Comparison of ENCODE assay signal across 23 cellular contexts in the genomic region with DNA sequence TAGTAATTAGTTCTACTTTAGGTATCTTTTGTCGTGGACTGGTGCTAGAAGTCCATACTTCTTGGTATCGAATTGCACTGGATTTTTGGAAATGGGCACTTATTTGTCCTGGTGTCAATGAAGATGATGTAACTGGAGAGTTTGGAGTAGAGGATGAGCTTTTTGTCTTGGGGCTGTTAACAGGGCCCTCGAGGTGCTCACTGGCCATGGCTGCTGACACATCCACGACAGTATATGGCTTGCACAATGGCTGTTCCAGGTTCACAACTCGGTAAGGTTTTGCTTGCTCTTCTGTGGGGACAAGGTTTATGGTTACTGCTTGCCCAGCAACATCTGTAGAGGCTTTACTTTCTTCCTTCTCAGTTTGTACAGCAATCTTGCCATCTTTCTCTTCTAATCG.
DNase-seq lines count a peak whose midpoint lies in the region; ATAC-seq and TF ChIP-seq lines count a peak whose summit lies in the region.
"Had no signal": no experiment of that assay in that cellular context is flagged by ENCODE, and none has a peak within 500 bp of the region (broad histone marks: within the 10 kb centered on the region; RNA-seq: fewer than 3 reads in every experiment).

No MANE protein-coding gene starts in this region.

- H3K9me3 Mint-ChIP-seq in endothelial cell (ENCODE audit: unreplicated experiment): no peaks in the 10 kb centered on the region
- H3K9me3 Mint-ChIP-seq: endodermal cell had no signal

- H3K27me3 ChIP-seq in cardiac muscle cell (no peaks in the 10 kb centered on the region), heart right ventricle (no peaks in the 10 kb centered on the region), PC-3 (ENCODE audit: low read length) (no peaks in the 10 kb centered on the region), suprapubic skin (no peaks in the 10 kb centered on the region)
- H3K27me3 ChIP-seq: left lung had no signal

- no peak overlapping the region for H2AFZ ChIP-seq in PC-3 (ENCODE audit: low read length)

- TF ChIP-seq EP300 in suprapubic skin (IDR thresholded peaks at IDR 0.05): no peak

- TF ChIP-seq CTCF in cardiac muscle cell (IDR thresholded peaks at IDR 0.05; ENCODE audit: low read depth, low read length) (no peak), heart right ventricle (IDR thresholded peaks at IDR 0.05) (no peak), PC-3 (conservative IDR thresholded peaks at IDR 0.05; ENCODE audit: low read depth, low read length) (no peak), endothelial cell (IDR thresholded peaks at IDR 0.05; ENCODE audit: unreplicated experiment) (no peak), suprapubic skin (IDR thresholded peaks at IDR 0.05) (no peak)

- no peak for ATAC-seq in heart right ventricle
- no peak for ATAC-seq in PC-3
- no peak for ATAC-seq in HG02884 (IDR thresholded peaks at IDR 0.05; ENCODE audit: unreplicated experiment)

- no peak for TF ChIP-seq POLR2A in suprapubic skin (IDR thresholded peaks at IDR 0.05)

- H3K9ac ChIP-seq in PC-3 (ENCODE audit: low read length): no peak overlapping the region

- peaks cover 14% of the 10 kb centered on the region for H3K4me1 Mint-ChIP-seq in endothelial cell (ENCODE audit: unreplicated experiment)

- 93 to 94% methylated on average over 6 of the region's 6 CpGs for WGBS in heart right ventricle, 2 donors
- 96% methylated on average over 6 of the region's 6 CpGs for WGBS in suprapubic skin

- no peaks in the 10 kb centered on the region for H3K9me2 ChIP-seq in PC-3 (replicated peaks; ENCODE audit: low read length)

- peak overlapping the region; percentile 15 for H3K4me3 Mint-ChIP-seq in endothelial cell (ENCODE audit: unreplicated experiment)
- H3K4me3 Mint-ChIP-seq: endodermal cell had no signal

- CTCF ChIA-PET in PC-3 (lab: Charles Lee): no interaction called here

- H3K9me3 ChIP-seq in cardiac muscle cell (ENCODE audit: low read depth) (no peaks in the 10 kb centered on the region), heart right ventricle (no peaks in the 10 kb centered on the region), PC-3 (ENCODE audit: low read length) (no peaks in the 10 kb centered on the region), suprapubic skin (no peaks in the 10 kb centered on the region)
- H3K9me3 ChIP-seq: left lung, mucosa of descending colon, thoracic aorta had no signal

- no peaks in the 10 kb centered on the region for H4K20me1 ChIP-seq in PC-3 (ENCODE audit: low read length)

- H3K27ac Mint-ChIP-seq in endothelial cell (ENCODE audit: unreplicated experiment): no peak overlapping the region
- H3K27ac Mint-ChIP-seq: endodermal cell had no signal

- H3K36me3 ChIP-seq in cardiac muscle cell (no peaks in the 10 kb centered on the region), heart right ventricle (peaks cover 0 to 38% (median 18%) of the 10 kb centered on the region in 9 donors), PC-3 (ENCODE audit: low read depth, low read length) (no peaks in the 10 kb centered on the region), suprapubic skin (peaks cover 11% of the 10 kb centered on the region)
- H3K36me3 ChIP-seq: thoracic aorta had no signal

- no peaks in the 10 kb centered on the region for H3F3A ChIP-seq in PC-3 (ENCODE audit: low read length, unreplicated experiment)

- TSS peak; percentile 20 for BruUV-seq in PC-3 (replicated peaks; lab: Mats Ljungman, UMichigan)

- H3K4me2 ChIP-seq in PC-3 (ENCODE audit: low read length): no peak overlapping the region

- peaks cover 48% of the 10 kb centered on the region for H3K36me3 Mint-ChIP-seq in endothelial cell (ENCODE audit: low read depth, unreplicated experiment)

- POLR2A ChIA-PET in PC-3 (lab: Charles Lee; ENCODE audit: unreplicated experiment): no interaction called here

- H3K4me3 ChIP-seq in cardiac muscle cell (no peak overlapping the region), heart right ventricle (no peak overlapping the region), PC-3 (ENCODE audit: low read length) (no peak overlapping the region), suprapubic skin (no peak overlapping the region)
- H3K4me3 ChIP-seq: left lung, mucosa of descending colon, thoracic aorta had no signal

- DNase-seq in cardiac muscle cell (ENCODE audit: low read depth in 1 of 2, low spot score in 1 of 2) (no peak), heart right ventricle (no peak), PC-3 (no peak), endothelial cell (ENCODE audit: low spot score) (no peak), suprapubic skin (ENCODE audit: low spot score in 2 of 2) (no peak), GDM1 (lab: John Stamatoyannopoulos, UW) (no peak)
- DNase-seq in activated effector memory CD4-positive, alpha-beta T cell treated with Interleukin-2 at 50 U/mL for 16 hours: no peak
- DNase-seq: activated CD8-positive, alpha-beta memory T cell treated with anti-CD3 and anti-CD28 coated beads for 24 hours; activated effector memory CD4-positive, alpha-beta T cell treated with anti-CD3 and anti-CD28 coated beads, Interleukin-2, amount 50 U/mL, for 16 hours; anterior cingulate cortex; DMS79 treated with DMSO at 0.1 percent for 48 hours; endodermal cell; Karpas-422; left lung; mucosa of descending colon; NCI-H1105 treated with DMSO at 0.1 percent for 48 hours; NCI-H2107; NCI-H69; Right ventricle myocardium superior; stimulated activated CD4-positive, alpha-beta T cell treated with anti-CD3 and anti-CD28 coated beads, Interleukin-12 subunit alpha, Interleukin-12 subunit beta, amount 100 ng/mL, for 4 hours had no signal

- no peaks in the 10 kb centered on the region for H3K79me2 ChIP-seq in PC-3 (ENCODE audit: low read length)

- intact Hi-C loops in heart right ventricle (cut with DNase I): loop anchor here in 5 of 10 donors (10.0 kb wide), 5 partner anchors 55 to 455 kb away; partner anchors contain the start of gene LINGO1 (in 2 of the 5)
- intact Hi-C loops in PC-3 (cut with micrococcal nuclease): no loop called here

- H3K27me3 Mint-ChIP-seq in endothelial cell (ENCODE audit: unreplicated experiment): peaks cover 5% of the 10 kb centered on the region

- H3K27ac ChIP-seq in cardiac muscle cell: peak overlapping the region; percentile 60
- peak overlapping the region in 1 of 10 donors; percentile 76 for H3K27ac ChIP-seq in heart right ventricle
- no peak overlapping the region for H3K27ac ChIP-seq in PC-3 (ENCODE audit: low read length)
- H3K27ac ChIP-seq in suprapubic skin: no peak overlapping the region
- H3K27ac ChIP-seq: thoracic aorta, VCaP had no signal

- H3K4me1 ChIP-seq in cardiac muscle cell (ENCODE audit: low read depth) (peaks cover 28% of the 10 kb centered on the region), heart right ventricle (peaks cover 0 to 48% (median 8%) of the 10 kb centered on the region in 9 donors), PC-3 (ENCODE audit: insufficient read depth, low read length) (no peaks in the 10 kb centered on the region), suprapubic skin (peaks cover 6% of the 10 kb centered on the region)
